ENCODE assay signal across 11 cellular contexts in the genomic region with DNA sequence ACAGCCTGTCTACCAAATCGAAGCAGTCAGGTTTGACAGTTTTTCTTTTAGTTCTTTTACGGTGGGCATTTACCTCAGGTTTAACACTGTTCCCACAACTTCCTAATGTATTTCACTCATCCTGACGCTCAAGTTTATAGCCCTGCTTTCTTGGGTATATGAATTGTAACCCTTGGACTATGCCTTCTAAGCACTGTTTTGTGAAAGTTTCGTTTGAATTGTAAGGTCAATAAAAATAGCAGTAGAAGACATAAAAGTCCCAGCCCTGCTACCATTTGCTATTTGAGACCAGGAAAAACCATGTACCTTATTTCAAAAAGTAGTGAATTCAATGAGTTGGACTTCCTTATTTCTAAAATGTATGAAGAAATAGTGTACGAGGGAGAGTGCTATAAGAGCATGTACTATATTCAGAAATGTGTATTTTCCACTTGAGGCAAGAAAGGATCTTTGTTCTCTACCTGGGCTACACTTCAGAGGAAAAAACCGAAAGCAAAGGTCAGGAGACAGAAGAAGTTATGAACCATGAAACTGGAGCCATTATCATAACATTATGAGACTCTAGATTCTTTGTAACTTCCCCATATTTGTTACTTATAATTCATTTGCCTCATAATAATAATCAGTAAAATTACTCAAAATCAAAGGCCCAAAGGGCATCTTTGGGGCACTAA. TPM values are rescaled to one million over a fixed set of nuclear protein-coding genes. Genes with fewer than 3 reads are reported as not detected.
A peak's percentile ranks its signal among the peaks of the same experiment; 100 is the strongest.
DNase-seq lines count a peak whose midpoint lies in the region; ATAC-seq, FAIRE-seq and TF ChIP-seq lines count a peak whose summit lies in the region.
"Had no signal": no experiment of that assay in that cellular context is flagged by ENCODE, and none has a peak within 500 bp of the region (broad histone marks: within the 10 kb centered on the region; RNA-seq: fewer than 3 reads in every experiment).

No MANE protein-coding gene starts in this region.

- H3K36me3 ChIP-seq in BLaER1 (0 out of 2 replicates have a peak, but pooled peaks cover 6% of the 10 kb centered on the region), kidney (ENCODE audit: control insufficient read depth in 1 of 2, insufficient read depth in 2 of 2, low read length in 2 of 2) (no peaks in the 10 kb centered on the region), SJCRH30 (peaks cover 8% of the 10 kb centered on the region), left ventricle myocardium inferior (no peaks in the 10 kb centered on the region)
- H3K36me3 ChIP-seq: spleen had no signal

- H3K9me3 ChIP-seq in BLaER1 (no peaks in the 10 kb centered on the region), kidney (ENCODE audit: control insufficient read depth in 1 of 2, low read length in 2 of 2) (no peaks in the 10 kb centered on the region), SJCRH30 (replicated peaks) (no peaks in the 10 kb centered on the region), left ventricle myocardium inferior (replicated peaks) (no peaks in the 10 kb centered on the region)
- H3K9me3 ChIP-seq: spleen had no signal

- FAIRE-seq in GM18507 (lab: Jason Lieb, UNC) (peak; percentile 76), kidney (lab: Jason Lieb, UNC) (no peak)

- ATAC-seq in HG03571 (IDR thresholded peaks at IDR 0.05; ENCODE audit: unreplicated experiment) (no peak), HG03135 (IDR thresholded peaks at IDR 0.05; ENCODE audit: unreplicated experiment) (no peak)

- peaks cover 26% of the 10 kb centered on the region for H4K20me1 ChIP-seq in BLaER1

- DNase-seq in GM18507 (ENCODE audit: extremely low spot score, insufficient read length, low read depth) (no peak), RPMI8226 (peak; percentile 22), kidney (no peak), SJCRH30 (no peak), left ventricle myocardium inferior (no peak)
- DNase-seq: EL, NCI-H526, spleen had no signal

- H3K27ac ChIP-seq in BLaER1 = no peak overlapping the region
- H3K27ac ChIP-seq in kidney (ENCODE audit: low read depth in 2 of 2, low read length in 2 of 2) = no peak overlapping the region
- H3K27ac ChIP-seq in SJCRH30 = no peak overlapping the region
- no peak overlapping the region for H3K27ac ChIP-seq in left ventricle myocardium inferior (replicated peaks)

- H3K27me3 ChIP-seq in BLaER1 = no peaks in the 10 kb centered on the region
- no peaks in the 10 kb centered on the region for H3K27me3 ChIP-seq in SJCRH30
- no peaks in the 10 kb centered on the region for H3K27me3 ChIP-seq in left ventricle myocardium inferior (ENCODE audit: low read depth)
- H3K27me3 ChIP-seq: spleen had no signal

- H3K9ac ChIP-seq in BLaER1 (no peak overlapping the region), kidney (ENCODE audit: low read length in 2 of 2) (peak overlapping the region in 1 of 2 donors; percentile 22)

- intact Hi-C loops in kidney (cut with DNase I) = no loop called here
- intact Hi-C loops in left ventricle myocardium inferior (cut with micrococcal nuclease) = no loop called here

- H3K4me3 ChIP-seq in BLaER1 (peak overlapping the region; percentile 85), kidney (ENCODE audit: low read length in 2 of 2) (peak overlapping the region; percentile 25 to 92), SJCRH30 (no peak overlapping the region), left ventricle myocardium inferior (no peak overlapping the region)

- H3K4me1 ChIP-seq in BLaER1 (peaks cover 37% of the 10 kb centered on the region), kidney (ENCODE audit: control insufficient read depth in 1 of 2, insufficient read depth in 1 of 2, low read depth in 1 of 2, low read length in 2 of 2) (peaks cover 11 to 14% of the 10 kb centered on the region in 2 donors), SJCRH30 (peaks cover 14% of the 10 kb centered on the region), left ventricle myocardium inferior (peaks cover 49% of the 10 kb centered on the region)

- no peak for TF ChIP-seq CTCF in kidney (IDR thresholded peaks at IDR 0.05; ENCODE audit: borderline replicate concordance, extremely low read depth, insufficient read depth)
- no peak for TF ChIP-seq CTCF in left ventricle myocardium inferior (IDR thresholded peaks at IDR 0.05; ENCODE audit: borderline replicate concordance)

- peak overlapping the region; percentile 82 for H3K4me2 ChIP-seq in BLaER1

RNA-seq across cellular contexts. Expression of a gene that starts 1.9 kb away (rescaled TPM):
- 45.3 TPM for total RNA-seq in kidney
- 51.5 TPM for polyA plus RNA-seq in kidney (ENCODE audit: insufficient read depth, low read depth, low replicate concordance)
- total RNA-seq in SJCRH30 (2014; rRNA removed; shearing (Covaris generic)) = 303 and 335 TPM in 2 replicates
- 30.5 TPM for total RNA-seq in left ventricle myocardium inferior

Comparison
In these comparisons a context has a peak if more than half of its experiments do, and no peak if none do; other contexts are left out.
1. H3K4me3 ChIP-seq: peak in BLaER1 (single experiment) and kidney (2 of 2); none in SJCRH30 (single experiment) and left ventricle myocardium inferior (single experiment).